Comparison of ENCODE assay signal across 8 cellular contexts in the genomic region with DNA sequence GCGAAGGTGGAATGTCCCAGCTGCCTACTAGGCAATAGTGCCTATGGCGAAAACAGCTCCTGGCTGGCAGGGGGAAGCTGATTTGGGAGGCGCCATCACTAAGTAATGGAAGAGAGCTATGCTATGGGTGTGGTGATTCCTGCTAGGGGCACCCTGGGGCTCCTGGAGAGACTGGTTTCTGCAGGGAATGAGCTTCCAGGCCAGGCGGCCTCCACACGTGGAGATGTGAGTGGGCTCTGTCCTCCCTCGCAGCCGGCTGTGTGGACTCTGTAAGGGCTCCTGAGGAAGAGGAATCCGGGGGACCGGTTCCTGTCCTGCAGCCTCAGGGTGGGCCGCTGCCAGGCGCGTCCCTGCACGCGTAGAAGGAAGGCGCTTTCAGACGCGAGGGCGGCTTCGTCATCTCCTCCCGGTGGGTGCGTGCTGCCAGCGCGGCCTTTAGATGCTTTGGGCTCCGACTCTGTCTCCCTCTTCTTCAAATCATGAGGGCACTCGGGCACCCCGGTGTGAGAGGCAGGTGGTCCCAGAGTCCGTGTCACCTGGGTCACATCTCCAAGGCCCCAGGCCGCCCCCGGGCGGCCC. TPM values are rescaled to one million over a fixed set of nuclear protein-coding genes. Genes with fewer than 3 reads are reported as not detected.
DNase-seq lines count a peak whose midpoint lies in the region; ATAC-seq lines count a peak whose summit lies in the region.

No MANE protein-coding gene starts in this region.

- H3K27ac ChIP-seq in HUES64 (ENCODE audit: low read depth, low read length): no peak overlapping the region
- H3K27ac ChIP-seq in iPS-18a (ENCODE audit: low read length): no peak overlapping the region
- H3K27ac ChIP-seq in substantia nigra (ENCODE audit: low read depth, low read length, poor library complexity, severe bottlenecking): no peak overlapping the region

- no peaks in the 10 kb centered on the region for H3K36me3 Mint-ChIP-seq in activated naive CD4-positive, alpha-beta T cell treated with anti-CD3 and anti-CD28 coated beads, Interleukin-2, amount 50 U/mL, for 72 hours

- H3K27me3 ChIP-seq in HUES64 (ENCODE audit: insufficient read depth, low read length): peaks cover 20% of the 10 kb centered on the region
- H3K27me3 ChIP-seq in iPS-18a (ENCODE audit: control insufficient read depth, insufficient read depth, low read length): peaks cover 21% of the 10 kb centered on the region

- H3K36me3 ChIP-seq in HUES64 (ENCODE audit: insufficient read depth, low read length) (0 out of 2 replicates have a peak, but pooled peaks cover under 1% of the 10 kb centered on the region), iPS-18a (ENCODE audit: control insufficient read depth, low read depth, low read length) (no peaks in the 10 kb centered on the region)

- peak; percentile 6 to 13 for ATAC-seq in activated naive CD4-positive, alpha-beta T cell treated with anti-CD3 and anti-CD28 coated beads, Interleukin-2, amount 50 U/mL, for 72 hours
- ATAC-seq in HG02981 (IDR thresholded peaks at IDR 0.05; ENCODE audit: unreplicated experiment) (no peak), GM21737 (IDR thresholded peaks at IDR 0.05; ENCODE audit: unreplicated experiment) (no peak)

- 20% methylated on average over 30 of the region's 30 CpGs for WGBS in HUES64

- H3K9ac ChIP-seq in HUES64 (ENCODE audit: low read depth, low read length) (no peak overlapping the region), iPS-18a (ENCODE audit: low read length) (peak overlapping the region; percentile 21)

- H3K9me3 ChIP-seq in HUES64 (ENCODE audit: insufficient read depth, low read depth, low read length) (no peaks in the 10 kb centered on the region), iPS-18a (ENCODE audit: control insufficient read depth, low read depth, low read length) (no peaks in the 10 kb centered on the region)

- peak overlapping the region in 1 of 2 donors; percentile 74 for H3K27ac Mint-ChIP-seq in activated naive CD4-positive, alpha-beta T cell treated with anti-CD3 and anti-CD28 coated beads, Interleukin-2, amount 50 U/mL, for 72 hours

- H3K4me3 ChIP-seq in HUES64 (ENCODE audit: low read length) (peak overlapping the region; percentile 63), iPS-18a (ENCODE audit: low read length) (peak overlapping the region; percentile 72)

- H3K9me3 Mint-ChIP-seq in activated naive CD4-positive, alpha-beta T cell treated with anti-CD3 and anti-CD28 coated beads, Interleukin-2, amount 50 U/mL, for 72 hours: no peaks in the 10 kb centered on the region

- DNase-seq in COLO668 (lab: John Stamatoyannopoulos, UW; ENCODE audit: unreplicated experiment) (peak; percentile 18), substantia nigra (lab: John Stamatoyannopoulos, UW) (no peak)
- peak in 1 of 2 donors; percentile 27 for DNase-seq in activated naive CD4-positive, alpha-beta T cell treated with anti-CD3 and anti-CD28 coated beads, Interleukin-2, amount 50 U/mL, for 72 hours (ENCODE audit: low spot score in 2 of 2)
- peak; percentile 38 for DNase-seq in stimulated activated CD4-positive, alpha-beta T cell treated with anti-CD3 and anti-CD28 coated beads, Interleukin-12 subunit alpha, Interleukin-12 subunit beta, amount 100 ng/mL, for 4 hours

- H3K4me1 ChIP-seq in HUES64 (ENCODE audit: insufficient read depth, low read length) (peaks cover 6% of the 10 kb centered on the region), iPS-18a (ENCODE audit: control insufficient read depth, low read depth, low read length) (peaks cover 6% of the 10 kb centered on the region)

RNA-seq across cellular contexts. Expression of gene ANKRD62, which starts 55.5 kb away (rescaled TPM):
- polyA plus RNA-seq in HUES64 (2013, experiment 1 of 2): not detected
- polyA plus RNA-seq in HUES64 (2013, experiment 2 of 2): not detected
- not detected for total RNA-seq in activated naive CD4-positive, alpha-beta T cell treated with anti-CD3 and anti-CD28 coated beads, Interleukin-2, amount 50 U/mL, for 72 hours

RNA-seq across cellular contexts. Expression of gene IMPA2, which starts 56.9 kb away (rescaled TPM):
- 73.2 TPM for polyA plus RNA-seq in HUES64 (2013, experiment 1 of 2)
- 71.5 TPM for polyA plus RNA-seq in HUES64 (2013, experiment 2 of 2)
- total RNA-seq in activated naive CD4-positive, alpha-beta T cell treated with anti-CD3 and anti-CD28 coated beads, Interleukin-2, amount 50 U/mL, for 72 hours: 10 to 100 TPM; 21.9 to 36.5 TPM

Comparison
In these comparisons a context has a peak if more than half of its experiments do, and no peak if none do; other contexts are left out.
1. DNase-seq: peak in COLO668 (single experiment) and stimulated activated CD4-positive, alpha-beta T cell treated with anti-CD3 and anti-CD28 coated beads, Interleukin-12 subunit alpha, Interleukin-12 subunit beta, amount 100 ng/mL, for 4 hours (single experiment); none in substantia nigra (0 of 49).
2. ATAC-seq: peak in activated naive CD4-positive, alpha-beta T cell treated with anti-CD3 and anti-CD28 coated beads, Interleukin-2, amount 50 U/mL, for 72 hours (2 of 2); none in HG02981 (single experiment) and GM21737 (single experiment).